12 cellular contexts compared by ENCODE assay signal in the genomic region with DNA sequence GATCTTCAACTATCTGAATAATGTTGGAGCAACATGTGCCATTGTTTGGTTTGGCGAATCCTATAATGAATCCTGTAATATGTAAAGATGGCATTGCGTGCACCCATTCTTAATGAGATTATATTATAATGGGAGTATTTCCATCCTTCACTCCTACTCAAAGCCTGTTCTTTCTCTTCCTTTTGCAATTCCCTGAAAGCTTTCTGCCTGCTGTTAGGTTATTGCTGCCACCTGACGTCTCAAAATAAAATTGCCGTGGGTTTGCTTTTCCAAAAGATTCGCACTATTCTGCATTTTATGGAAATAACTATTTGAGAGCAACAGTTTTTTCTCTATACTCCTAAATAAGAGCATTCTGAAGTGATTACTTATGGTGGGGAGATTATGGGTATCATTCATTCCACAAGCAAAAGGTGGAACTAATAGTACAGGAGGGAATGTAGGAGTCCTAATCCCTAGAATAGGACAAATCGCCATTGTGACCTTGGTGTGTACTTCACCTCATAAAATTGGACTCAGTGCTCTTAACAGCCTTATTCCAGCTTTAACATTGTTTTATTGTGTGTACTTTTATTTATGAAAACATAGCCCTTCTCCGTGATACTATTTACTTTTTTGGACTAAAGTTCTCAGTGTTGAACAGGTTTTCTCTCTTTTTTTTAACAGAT.
DNase-seq lines count a peak whose midpoint lies in the region; ATAC-seq and TF ChIP-seq lines count a peak whose summit lies in the region.
"Had no signal": no experiment of that assay in that cellular context is flagged by ENCODE, and none has a peak within 500 bp of the region (broad histone marks: within the 10 kb centered on the region; RNA-seq: fewer than 3 reads in every experiment).

No MANE protein-coding gene starts in this region.

- H3K36me3 ChIP-seq in A673 (ENCODE audit: insufficient read depth, low read length, poor library complexity, severe bottlenecking) (peaks cover 12% of the 10 kb centered on the region), mucosa of descending colon (ENCODE audit: low read depth) (no peaks in the 10 kb centered on the region)

- intact Hi-C loops in A673 (cut with micrococcal nuclease; ENCODE audit: unreplicated experiment) (loop anchor here (1.0 to 2.0 kb wide), 3 partner anchors 130 to 234 kb away; partner anchors contain the start of gene HSD17B12), mucosa of descending colon (cut with DNase I, micrococcal nuclease) (no loop called here)

- POLR2A ChIA-PET in A673 (lab: Charles Lee; ENCODE audit: low non-redundant PET), result no interaction called here

- BruUV-seq in A673 (replicated peaks; lab: Mats Ljungman, UMichigan), result no TSS peak

- H3K4me3 ChIP-seq in A673 (ENCODE audit: low read depth, low read length, poor library complexity, severe bottlenecking) (no peak overlapping the region), choroid plexus epithelial cell (ENCODE audit: low read depth, low read length) (no peak overlapping the region), mucosa of descending colon (no peak overlapping the region)

- H3K4me1 ChIP-seq in A673 (ENCODE audit: insufficient read depth, low read length, poor library complexity, severe bottlenecking), result peaks cover 11% of the 10 kb centered on the region
- no peaks in the 10 kb centered on the region for H3K4me1 ChIP-seq in mucosa of descending colon (ENCODE audit: low read depth)

- CTCF ChIA-PET in A673 (lab: Charles Lee), result interaction anchor here (0.5 to 1.0 kb wide), 4 partner anchors 22 to 238 kb away, joined by 3 read pairs; no protein-coding TSS in a partner anchor

- H3K27me3 ChIP-seq in A673 (replicated peaks; ENCODE audit: insufficient read depth, low read depth, low read length, poor library complexity), result no peaks in the 10 kb centered on the region

- H3K9me3 ChIP-seq in A673 (ENCODE audit: low read depth, low read length, poor library complexity, severe bottlenecking) (peaks cover under 1% of the 10 kb centered on the region), mucosa of descending colon (no peaks in the 10 kb centered on the region)

- H3K27ac ChIP-seq in A673 (ENCODE audit: low read depth, low read length, poor library complexity, severe bottlenecking), result no peak overlapping the region
- H3K27ac ChIP-seq: HL-60 had no signal

- peak; percentile 53 for ATAC-seq in mucosa of descending colon
- ATAC-seq: natural killer cell treated with Interleukin-12 subunit alpha and Interleukin-12 subunit beta and Interleukin-15 and Interleukin-18, amount 100 ng/mL, for 72 hours had no signal

- TF ChIP-seq CTCF in A673 (conservative IDR thresholded peaks at IDR 0.05; ENCODE audit: low read depth, low read length) (peak; percentile 98), LNCAP (IDR thresholded peaks at IDR 0.05) (peak; percentile 80), choroid plexus epithelial cell (conservative IDR thresholded peaks at IDR 0.05; ENCODE audit: low read depth, low read length) (peak; percentile 65), mucosa of descending colon (IDR thresholded peaks at IDR 0.05) (peak; percentile 11), GM10266 (IDR thresholded peaks at IDR 0.05; ENCODE audit: control insufficient read depth, insufficient read depth, low read depth, missing control alignments) (no peak)

- DNase-seq in A673 (ENCODE audit: low spot score) (peak; percentile 84), choroid plexus epithelial cell (ENCODE audit: low read depth) (peak; percentile 62), mucosa of descending colon (peak in 1 of 3 donors; percentile 10), GM10266 (ENCODE audit: extremely low spot score) (no peak), NCI-H748 (lab: John Stamatoyannopoulos, UW; ENCODE audit: unreplicated experiment) (no peak)
- no peak for DNase-seq in activated T-cell treated with anti-CD3 and anti-CD28 coated beads, Interleukin-2, amount 50 U/mL, for 48 hours
- no peak for DNase-seq in activated CD8-positive, alpha-beta memory T cell treated with anti-CD3 and anti-CD28 coated beads, Interleukin-2, amount 50 U/mL, for 4 hours
- DNase-seq: CD4-positive, CD25-positive, alpha-beta regulatory T cell; stimulated activated CD4-positive, alpha-beta T cell treated with anti-CD3 and anti-CD28 coated beads, Interleukin-15, amount 100 ng/mL, for 24 hours had no signal

Comparison
In these comparisons a context has a peak if more than half of its experiments do, and no peak if none do; other contexts are left out.
1. DNase-seq: peak in A673 (single experiment) and choroid plexus epithelial cell (single experiment); none in GM10266 (single experiment), activated T-cell treated with anti-CD3 and anti-CD28 coated beads, Interleukin-2, amount 50 U/mL, for 48 hours (0 of 2), activated CD8-positive, alpha-beta memory T cell treated with anti-CD3 and anti-CD28 coated beads, Interleukin-2, amount 50 U/mL, for 4 hours (single experiment) and NCI-H748 (single experiment).